19 cellular contexts compared by ENCODE assay signal in genomic region chr6:169255643-169256042, GRCh38. TPM values are rescaled to one million over a fixed set of nuclear protein-coding genes. Genes with fewer than 3 reads are reported as not detected.
"Had no signal": no experiment of that assay in that cellular context is flagged by ENCODE, and none has a peak within 500 bp of the region (broad histone marks: within the 10 kb centered on the region; RNA-seq: fewer than 3 reads in every experiment).

No MANE protein-coding gene starts in this region.

- H3K27ac ChIP-seq: SJSA1, SK-N-MC had no signal

- H3K9me3 ChIP-seq: SJSA1 had no signal

- H3K4me3 ChIP-seq: SJSA1, SK-N-MC had no signal

- H3K36me3 ChIP-seq: SJSA1 had no signal

- DNase-seq: KBM-7, MV-4-11, NCI-H1048, NCI-H1694 treated with DMSO at 0.1 percent for 48 hours, NCI-H1930, NCI-H2081, NCI-H2171, NCI-H226, NCI-H446, NCI-H510A, NCI-H524 treated with DMSO at 0.1 percent for 48 hours, NCI-H69, Right ventricle myocardium superior, RPMI8226, SIG-M5 had no signal

- H3K4me1 ChIP-seq: SJSA1 had no signal

RNA-seq across cellular contexts. Expression of gene THBS2, which starts 2.0 kb away (rescaled TPM):
- total RNA-seq: HT-29, MCF 10A, SJSA1 had no signal
